Comparison of ENCODE assay signal across 17 cellular contexts in the genomic region with DNA sequence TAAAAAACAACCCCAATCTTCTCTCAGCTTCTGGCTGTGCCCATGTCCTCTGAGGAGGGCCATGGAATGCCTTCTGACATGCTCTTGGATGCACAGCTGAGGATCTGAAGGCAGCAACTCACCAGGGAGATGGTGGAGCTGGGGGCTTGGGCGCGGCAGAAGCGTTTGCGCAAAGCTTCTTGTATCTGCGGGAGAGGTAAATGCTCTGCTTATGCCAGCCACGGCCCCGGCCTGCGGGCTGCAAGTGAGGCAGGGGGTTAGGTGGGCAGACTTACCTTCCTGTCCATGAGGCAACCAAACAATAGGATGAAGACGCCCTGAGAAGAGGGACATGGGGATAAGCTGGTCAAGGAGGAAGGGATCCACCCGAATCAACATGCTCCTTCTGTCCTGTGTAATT. TPM values are rescaled to one million over a fixed set of nuclear protein-coding genes. Genes with fewer than 3 reads are reported as not detected.
DNase-seq lines count a peak whose midpoint lies in the region; ATAC-seq lines count a peak whose summit lies in the region.
"Had no signal": no experiment of that assay in that cellular context is flagged by ENCODE, and none has a peak within 500 bp of the region (broad histone marks: within the 10 kb centered on the region; RNA-seq: fewer than 3 reads in every experiment).

No MANE protein-coding gene starts in this region.

- H3K9me3 ChIP-seq in neuronal stem cell (replicated peaks in 1 of 2; ENCODE audit: control insufficient read depth in 2 of 2, insufficient read depth in 1 of 2, low read depth in 1 of 2, low read length in 2 of 2) = no peaks in the 10 kb centered on the region
- H3K9me3 ChIP-seq: A549; BLaER1 treated with 17β-estradiol and CSF1 and Interleukin-3, amounts not matched to agents 10 nM and 100 nM; Caco-2 had no signal

- peak overlapping the region; percentile 4 for H3K18ac ChIP-seq in neuronal stem cell (ENCODE audit: low read length)

- ATAC-seq in stimulated activated naive CD8-positive, alpha-beta T cell treated with anti-CD3 and anti-CD28 coated beads, Interleukin-15, amount 100 ng/mL, for 72 hours = no peak
- no peak for ATAC-seq in stimulated activated naive CD8-positive, alpha-beta T cell treated with anti-CD3 and anti-CD28 coated beads, Interleukin-15, Interleukin-2, amounts not matched to agents 100 U/mL and 50 U/mL, for 24 hours
- ATAC-seq in stimulated activated effector memory CD8-positive, alpha-beta T cell treated with anti-CD3 and anti-CD28 coated beads, Interleukin-12 subunit alpha, Interleukin-12 subunit beta, amount 100 ng/mL, for 72 hours = no peak
- ATAC-seq: CD8-positive, alpha-beta T cell had no signal

- no peaks in the 10 kb centered on the region for H3K36me3 Mint-ChIP-seq in stimulated activated effector memory CD8-positive, alpha-beta T cell treated with anti-CD3 and anti-CD28 coated beads, Interleukin-12 subunit alpha, Interleukin-12 subunit beta, amount 100 ng/mL, for 72 hours

- H3K4me1 Mint-ChIP-seq in stimulated activated naive CD8-positive, alpha-beta T cell treated with anti-CD3 and anti-CD28 coated beads, Interleukin-15, amount 100 ng/mL, for 72 hours = no peaks in the 10 kb centered on the region
- H3K4me1 Mint-ChIP-seq in stimulated activated effector memory CD8-positive, alpha-beta T cell treated with anti-CD3 and anti-CD28 coated beads, Interleukin-12 subunit alpha, Interleukin-12 subunit beta, amount 100 ng/mL, for 72 hours = no peaks in the 10 kb centered on the region
- H3K4me1 Mint-ChIP-seq: B cell had no signal

- no peaks in the 10 kb centered on the region for H3K27me3 ChIP-seq in neuronal stem cell (ENCODE audit: control insufficient read depth in 3 of 3, insufficient read depth in 3 of 3, low read depth in 1 of 3, low read length in 3 of 3)
- H3K27me3 ChIP-seq: BLaER1 treated with 17β-estradiol and CSF1 and Interleukin-3, amounts not matched to agents 10 nM and 100 nM had no signal

- no peak overlapping the region for H3K9ac ChIP-seq in neuronal stem cell (ENCODE audit: low read depth, low read length, poor library complexity)
- H3K9ac ChIP-seq: BLaER1 treated with 17β-estradiol and CSF1 and Interleukin-3, amounts not matched to agents 10 nM and 100 nM had no signal

- no peak overlapping the region for H2BK5ac ChIP-seq in neuronal stem cell (ENCODE audit: low read length)

- H3K4me3 ChIP-seq in neuronal stem cell (ENCODE audit: low read length in 2 of 2) = no peak overlapping the region
- H3K4me3 ChIP-seq: A549; BLaER1 treated with 17β-estradiol and CSF1 and Interleukin-3, amounts not matched to agents 10 nM and 100 nM had no signal

- peak overlapping the region; percentile 86 for H2BK15ac ChIP-seq in neuronal stem cell (ENCODE audit: low read length)

- no peaks in the 10 kb centered on the region for H3K36me3 ChIP-seq in neuronal stem cell (replicated peaks in 1 of 2; ENCODE audit: control insufficient read depth in 2 of 2, insufficient read depth in 2 of 2, low read length in 2 of 2)
- H3K36me3 ChIP-seq: BLaER1 treated with 17β-estradiol and CSF1 and Interleukin-3, amounts not matched to agents 10 nM and 100 nM had no signal

- H3K27me3 Mint-ChIP-seq in stimulated activated naive CD8-positive, alpha-beta T cell treated with anti-CD3 and anti-CD28 coated beads, Interleukin-15, amount 100 ng/mL, for 72 hours = no peaks in the 10 kb centered on the region
- H3K27me3 Mint-ChIP-seq: B cell; CD4-positive, alpha-beta T cell had no signal

- no peak overlapping the region for H3K23ac ChIP-seq in neuronal stem cell (ENCODE audit: low read depth, low read length, poor library complexity)

- no peak overlapping the region for H2AK5ac ChIP-seq in neuronal stem cell (ENCODE audit: low read depth, low read length)

- H3K27ac Mint-ChIP-seq in stimulated activated naive CD8-positive, alpha-beta T cell treated with anti-CD3 and anti-CD28 coated beads, Interleukin-15, amount 100 ng/mL, for 72 hours = peak overlapping the region; percentile 31 to 87
- H3K27ac Mint-ChIP-seq in stimulated activated effector memory CD8-positive, alpha-beta T cell treated with anti-CD3 and anti-CD28 coated beads, Interleukin-12 subunit alpha, Interleukin-12 subunit beta, amount 100 ng/mL, for 72 hours = no peak overlapping the region
- H3K27ac Mint-ChIP-seq: B cell; CD4-positive, alpha-beta T cell; CD8-positive, alpha-beta T cell had no signal

- H2BK120ac ChIP-seq in neuronal stem cell (ENCODE audit: low read depth, low read length) = no peak overlapping the region

- no CpG with 5 or more reads among the region's 10 CpGs for WGBS in neuronal stem cell (ENCODE audit: extremely low coverage in 2 of 2, insufficient read length in 2 of 2, insufficient replicate concordance in 1 of 2), 2 donors

- no peak overlapping the region for H3K27ac ChIP-seq in neuronal stem cell (replicated peaks; ENCODE audit: low read length)
- H3K27ac ChIP-seq: 22Rv1; A549; BLaER1 treated with 17β-estradiol and CSF1 and Interleukin-3, amounts not matched to agents 10 nM and 100 nM; C4-2B had no signal

- H3K4me2 ChIP-seq in neuronal stem cell (ENCODE audit: insufficient read depth, low read length, poor library complexity, severe bottlenecking) = no peak overlapping the region
- H3K4me2 ChIP-seq: A549; BLaER1 treated with 17β-estradiol and CSF1 and Interleukin-3, amounts not matched to agents 10 nM and 100 nM had no signal

- H3K4me3 Mint-ChIP-seq in stimulated activated naive CD8-positive, alpha-beta T cell treated with anti-CD3 and anti-CD28 coated beads, Interleukin-15, amount 100 ng/mL, for 72 hours = no peak overlapping the region
- H3K4me3 Mint-ChIP-seq in stimulated activated effector memory CD8-positive, alpha-beta T cell treated with anti-CD3 and anti-CD28 coated beads, Interleukin-12 subunit alpha, Interleukin-12 subunit beta, amount 100 ng/mL, for 72 hours = no peak overlapping the region
- H3K4me3 Mint-ChIP-seq: B cell; CD4-positive, alpha-beta T cell; CD8-positive, alpha-beta T cell had no signal

- no peak for DNase-seq in stimulated activated naive CD8-positive, alpha-beta T cell treated with anti-CD3 and anti-CD28 coated beads, Interleukin-15, amount 100 ng/mL, for 72 hours
- DNase-seq in stimulated activated naive CD8-positive, alpha-beta T cell treated with anti-CD3 and anti-CD28 coated beads, Interleukin-15, Interleukin-2, amounts not matched to agents 100 U/mL and 50 U/mL, for 24 hours = no peak
- DNase-seq in neuronal stem cell (ENCODE audit: low spot score) (no peak), NCI-H2081 treated with DMSO at 0.1 percent for 48 hours (lab: John Stamatoyannopoulos, UW) (no peak)
- DNase-seq in stimulated activated effector memory CD8-positive, alpha-beta T cell treated with anti-CD3 and anti-CD28 coated beads, Interleukin-12 subunit alpha, Interleukin-12 subunit beta, amount 100 ng/mL, for 72 hours (ENCODE audit: low spot score in 2 of 2) = no peak
- DNase-seq: AML-193; Caco-2; Calu3; CD4-positive, alpha-beta T cell; CD8-positive, alpha-beta T cell; DMS79 treated with DMSO at 0.1 percent for 48 hours; GF-D8 had no signal

- H2AFZ ChIP-seq in neuronal stem cell (ENCODE audit: low read length) = no peak overlapping the region

- no peak overlapping the region for H3K4ac ChIP-seq in neuronal stem cell (ENCODE audit: low read length)

- H4K8ac ChIP-seq in neuronal stem cell (ENCODE audit: low read depth, low read length) = no peak overlapping the region

- H3K79me1 ChIP-seq in neuronal stem cell (ENCODE audit: low read depth, low read length) = no peaks in the 10 kb centered on the region

- H2BK12ac ChIP-seq in neuronal stem cell (ENCODE audit: low read length) = no peak overlapping the region

- no peaks in the 10 kb centered on the region for H3K9me3 Mint-ChIP-seq in stimulated activated naive CD8-positive, alpha-beta T cell treated with anti-CD3 and anti-CD28 coated beads, Interleukin-15, amount 100 ng/mL, for 72 hours
- no peaks in the 10 kb centered on the region for H3K9me3 Mint-ChIP-seq in stimulated activated effector memory CD8-positive, alpha-beta T cell treated with anti-CD3 and anti-CD28 coated beads, Interleukin-12 subunit alpha, Interleukin-12 subunit beta, amount 100 ng/mL, for 72 hours
- H3K9me3 Mint-ChIP-seq: CD4-positive, alpha-beta T cell; CD8-positive, alpha-beta T cell had no signal

- H4K91ac ChIP-seq in neuronal stem cell (ENCODE audit: low read depth, low read length, poor library complexity) = no peak overlapping the region

- H3K4me1 ChIP-seq in neuronal stem cell (ENCODE audit: control insufficient read depth in 2 of 2, insufficient read depth in 1 of 2, low read depth in 1 of 2, low read length in 2 of 2) = peaks cover 1 to 3% of the 10 kb centered on the region in 2 donors
- H3K4me1 ChIP-seq: A549, Caco-2 had no signal

- no peak overlapping the region for H3K14ac ChIP-seq in neuronal stem cell (ENCODE audit: low read length)

RNA-seq across cellular contexts. Expression of a gene that starts 36.0 kb away (rescaled TPM):
- polyA plus RNA-seq in neuronal stem cell (2013, experiment 1 of 2) = 18.3 TPM
- 18.4 TPM for polyA plus RNA-seq in neuronal stem cell (2013, experiment 2 of 2)

RNA-seq across cellular contexts. Expression of a gene that starts 36.7 kb away (rescaled TPM):
- 0.18 TPM for polyA plus RNA-seq in neuronal stem cell (2013, experiment 1 of 2)
- polyA plus RNA-seq in neuronal stem cell (2013, experiment 2 of 2) = 0.14 TPM
